18 cellular contexts compared by ENCODE assay signal in the genomic region with DNA sequence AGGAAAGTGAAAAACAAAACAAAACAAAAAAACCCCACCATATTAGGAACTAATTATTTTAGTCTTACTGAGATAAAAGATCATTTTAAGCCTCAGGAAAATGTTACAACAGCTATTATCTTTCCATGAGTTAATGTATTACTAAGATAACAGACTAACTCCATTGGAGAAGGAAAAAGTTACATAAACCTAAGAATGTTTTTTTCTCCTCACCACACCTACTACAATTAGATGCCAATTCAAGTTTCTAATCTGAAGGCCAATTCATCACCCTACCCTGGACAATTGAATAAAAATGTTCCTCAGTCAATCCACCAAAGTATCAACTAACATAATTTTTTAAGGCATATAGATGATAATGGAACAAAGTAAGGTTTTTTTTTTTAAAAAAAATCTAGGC.
"Had no signal": no experiment of that assay in that cellular context is flagged by ENCODE, and none has a peak within 500 bp of the region (broad histone marks: within the 10 kb centered on the region; RNA-seq: fewer than 3 reads in every experiment).

No MANE protein-coding gene starts in this region.

- ATAC-seq: activated CD8-positive, alpha-beta T cell treated with anti-CD3 and anti-CD28 coated beads, Interleukin-2, amount 10 ng/mL, durations not matched to agents 7 days and 5 days; effector memory CD8-positive, alpha-beta T cell; gastrocnemius medialis; naive thymus-derived CD8-positive, alpha-beta T cell had no signal

- H3K27me3 ChIP-seq: brain microvascular endothelial cell, dorsolateral prefrontal cortex, esophagus squamous epithelium, gastrocnemius medialis, neural progenitor cell, tibial artery had no signal

- DNase-seq: activated CD4-positive, alpha-beta T cell treated with anti-CD3 and anti-CD28 coated beads for 1 hour; activated CD4-positive, alpha-beta T cell treated with anti-CD3 and anti-CD28 coated beads, Interleukin-2, amount 50 U/mL, for 1 hour; activated CD8-positive, alpha-beta T cell treated with anti-CD3 and anti-CD28 coated beads, Interleukin-2, amount 10 ng/mL, durations not matched to agents 7 days and 5 days; activated gamma-delta T cell treated with Interleukin-2 at 50 U/mL for 16 hours; anterior cingulate cortex; brain microvascular endothelial cell; caudate nucleus; dorsolateral prefrontal cortex; effector memory CD8-positive, alpha-beta T cell; esophagus squamous epithelium; gastrocnemius medialis; naive thymus-derived CD8-positive, alpha-beta T cell; retina; stimulated activated CD4-positive, alpha-beta T cell treated with anti-CD3 and anti-CD28 coated beads, Interleukin-12 subunit alpha, Interleukin-12 subunit beta, amount 100 ng/mL, for 4 hours; stimulated activated CD4-positive, alpha-beta T cell treated with anti-CD3 and anti-CD28 coated beads, Interleukin-4, amount 100 ng/mL, for 4 hours; T-helper 9 cell; tibial artery had no signal

- H3K9me3 ChIP-seq: esophagus squamous epithelium, gastrocnemius medialis, tibial artery had no signal

- H3K4me3 ChIP-seq: dorsolateral prefrontal cortex, esophagus squamous epithelium, gastrocnemius medialis, neural progenitor cell, tibial artery had no signal

- H3K4me1 ChIP-seq: esophagus squamous epithelium, neural progenitor cell had no signal

- H3K27ac ChIP-seq: brain microvascular endothelial cell, esophagus squamous epithelium, neural progenitor cell, tibial artery had no signal

- H3K36me3 ChIP-seq: neural progenitor cell had no signal

- H3K9ac ChIP-seq: neural progenitor cell had no signal
